In the genomic region with DNA sequence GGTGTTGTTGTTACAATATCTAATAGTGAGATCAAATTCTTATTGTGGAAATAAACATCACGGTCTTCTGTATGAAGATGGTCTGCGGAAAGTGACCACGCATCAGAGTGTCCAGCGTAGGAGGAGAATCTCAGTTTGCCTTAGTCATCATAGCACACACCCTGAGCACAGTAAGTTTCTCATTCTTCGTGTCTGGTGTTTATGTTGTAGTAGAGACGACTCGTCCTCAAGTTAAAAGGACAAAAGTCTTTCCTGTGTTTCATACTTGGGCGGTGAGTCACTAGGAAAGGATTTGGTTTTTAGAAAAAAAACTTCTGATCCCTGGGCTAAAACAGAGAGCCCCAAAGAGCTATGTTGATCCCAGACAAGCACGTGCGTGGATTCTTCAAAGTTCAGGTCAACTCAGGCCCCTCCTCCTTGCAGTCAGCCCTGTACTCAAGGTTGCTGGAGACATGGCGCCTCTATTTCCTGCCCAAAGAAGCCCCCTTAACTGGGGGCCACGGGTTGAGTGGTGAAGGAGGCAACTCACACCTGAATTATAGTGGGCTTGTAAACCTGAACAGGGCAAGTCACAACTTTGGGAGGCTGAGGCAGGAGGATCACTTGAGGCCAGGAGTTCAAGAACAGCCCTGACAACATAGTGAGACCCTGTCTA, we compare ENCODE assay signal across 8 cellular contexts.
A peak's percentile ranks its signal among the peaks of the same experiment; 100 is the strongest.
DNase-seq lines count a peak whose midpoint lies in the region; ATAC-seq, FAIRE-seq and TF ChIP-seq lines count a peak whose summit lies in the region.

No MANE protein-coding gene starts in this region.

- H4K20me1 ChIP-seq in astrocyte (ENCODE audit: insufficient read depth, low read length) (peaks cover 12% of the 10 kb centered on the region), keratinocyte (ENCODE audit: control insufficient read depth, extremely low read depth, insufficient read depth, low read length) (no peaks in the 10 kb centered on the region)

- H3K79me2 ChIP-seq in astrocyte (ENCODE audit: insufficient read depth, low read length) (peaks cover 24% of the 10 kb centered on the region), keratinocyte (ENCODE audit: control insufficient read depth, insufficient read depth, low read length) (no peaks in the 10 kb centered on the region)

- H3K9me3 ChIP-seq in astrocyte (ENCODE audit: insufficient read depth, low read depth, low read length), result no peaks in the 10 kb centered on the region
- H3K9me3 ChIP-seq in keratinocyte (ENCODE audit: control insufficient read depth, low read depth, low read length), result no peaks in the 10 kb centered on the region
- no peaks in the 10 kb centered on the region for H3K9me3 ChIP-seq in aorta (ENCODE audit: control insufficient read depth, low read length)

- H3K4me2 ChIP-seq in astrocyte (ENCODE audit: low read length), result peak overlapping the region; percentile 70
- peak overlapping the region; percentile 35 for H3K4me2 ChIP-seq in keratinocyte (ENCODE audit: control insufficient read depth, extremely low read depth, insufficient read depth, low read depth, low read length)

- no peak overlapping the region for H2AFZ ChIP-seq in astrocyte (ENCODE audit: low read depth, low read length)
- H2AFZ ChIP-seq in keratinocyte (ENCODE audit: control insufficient read depth, low read length), result no peak overlapping the region

- intact Hi-C loops in natural killer cell (cut with micrococcal nuclease) (no loop called here), aorta (cut with DNase I) (no loop called here)

- H3K27ac ChIP-seq in astrocyte (ENCODE audit: low read depth, low read length) (peak overlapping the region; percentile 88), keratinocyte (ENCODE audit: control insufficient read depth, insufficient read depth, low read length) (peak overlapping the region; percentile 10), aorta (ENCODE audit: low read depth in 1 of 2, low read length in 2 of 2) (peak overlapping the region in 1 of 2 donors; percentile 46)

- dilution Hi-C loops in keratinocyte (cut with MboI; ENCODE audit: extremely low pct_ligation_motif_present, low sequenced_read_pairs), result no loop called here

- no peak for ATAC-seq in natural killer cell treated with Interleukin-12 subunit alpha and Interleukin-12 subunit beta and Interleukin-15 and Interleukin-18, amount 100 ng/mL, for 72 hours
- ATAC-seq in natural killer cell (no peak), aorta (ENCODE audit: low FRiP score) (peak; percentile 24), HG02870 (IDR thresholded peaks at IDR 0.05; ENCODE audit: unreplicated experiment) (no peak)

- no peak for DNase-seq in natural killer cell treated with Interleukin-12 subunit alpha and Interleukin-12 subunit beta and Interleukin-15 and Interleukin-18, amount 100 ng/mL, for 72 hours (ENCODE audit: low spot score)
- no peak for DNase-seq in natural killer cell
- peak; percentile 87 for DNase-seq in astrocyte (ENCODE audit: low read depth)
- DNase-seq in keratinocyte (ENCODE audit: low read depth, low spot score), result peak; percentile 63
- DNase-seq in aorta, result no peak
- DNase-seq in GDM1 (lab: John Stamatoyannopoulos, UW), result no peak
- no peak for DNase-seq in NCI-H1105 treated with DMSO at 0.1 percent for 48 hours (lab: John Stamatoyannopoulos, UW)

- no peaks in the 10 kb centered on the region for H3K36me3 Mint-ChIP-seq in natural killer cell treated with Interleukin-12 subunit alpha and Interleukin-12 subunit beta and Interleukin-15 and Interleukin-18, amount 100 ng/mL, for 72 hours
- H3K36me3 Mint-ChIP-seq in natural killer cell (no peaks in the 10 kb centered on the region), astrocyte (ENCODE audit: low read depth, unreplicated experiment) (peaks cover 8% of the 10 kb centered on the region)

- no peak for TF ChIP-seq CTCF in natural killer cell (IDR thresholded peaks at IDR 0.05)
- TF ChIP-seq CTCF in astrocyte (IDR thresholded peaks at IDR 0.05; ENCODE audit: insufficient read depth, low read depth, low read length), result no peak
- TF ChIP-seq CTCF in keratinocyte (optimal IDR thresholded peaks at IDR 0.05 in 1 of 3, IDR thresholded peaks at IDR 0.05 in 1 of 3, conservative IDR thresholded peaks at IDR 0.05 in 1 of 3; ENCODE audit: extremely low read depth in 1 of 3, insufficient read depth in 2 of 3, low read length in 3 of 3), result no peak

- H3K27me3 Mint-ChIP-seq in natural killer cell treated with Interleukin-12 subunit alpha and Interleukin-12 subunit beta and Interleukin-15 and Interleukin-18, amount 100 ng/mL, for 72 hours, result no peaks in the 10 kb centered on the region
- no peaks in the 10 kb centered on the region for H3K27me3 Mint-ChIP-seq in natural killer cell (ENCODE audit: low read depth in 2 of 2)
- H3K27me3 Mint-ChIP-seq in astrocyte (ENCODE audit: low read depth, unreplicated experiment), result no peaks in the 10 kb centered on the region

- H3K4me1 ChIP-seq in astrocyte (ENCODE audit: insufficient read depth, low read length) (peaks cover 39% of the 10 kb centered on the region), keratinocyte (ENCODE audit: control insufficient read depth, extremely low read depth, insufficient read depth, low read length) (peaks cover 35% of the 10 kb centered on the region), aorta (ENCODE audit: control insufficient read depth in 1 of 2, insufficient read depth in 2 of 2, low read length in 2 of 2) (peaks cover 0 to 3% of the 10 kb centered on the region in 2 donors)

- H3K36me3 ChIP-seq in astrocyte (ENCODE audit: insufficient read depth, low read length), result no peaks in the 10 kb centered on the region
- H3K36me3 ChIP-seq in keratinocyte (ENCODE audit: control insufficient read depth in 2 of 2, extremely low read depth in 1 of 2, insufficient read depth in 2 of 2, low read length in 2 of 2), result no peaks in the 10 kb centered on the region
- no peaks in the 10 kb centered on the region for H3K36me3 ChIP-seq in aorta (ENCODE audit: control insufficient read depth in 1 of 2, insufficient read depth in 2 of 2, low read length in 1 of 2)

- 47 to 55% methylated on average over 12 of the region's 12 CpGs for WGBS in aorta, 2 donors

- H3K9ac ChIP-seq in astrocyte (ENCODE audit: low read length) (peak overlapping the region; percentile 58), keratinocyte (ENCODE audit: control insufficient read depth, extremely low read depth, insufficient read depth, low read length) (no peak overlapping the region)

- peak overlapping the region in 1 of 2 donors; percentile 25 for H3K27ac Mint-ChIP-seq in natural killer cell treated with Interleukin-12 subunit alpha and Interleukin-12 subunit beta and Interleukin-15 and Interleukin-18, amount 100 ng/mL, for 72 hours
- peak overlapping the region in 1 of 2 donors; percentile 13 for H3K27ac Mint-ChIP-seq in natural killer cell
- peak overlapping the region; percentile 87 for H3K27ac Mint-ChIP-seq in astrocyte (ENCODE audit: unreplicated experiment)

- H3K27me3 ChIP-seq in astrocyte (ENCODE audit: insufficient read depth, low read length) (no peaks in the 10 kb centered on the region), keratinocyte (ENCODE audit: control insufficient read depth, extremely low read depth, insufficient read depth, low read length) (no peaks in the 10 kb centered on the region), aorta (ENCODE audit: control insufficient read depth in 1 of 2, insufficient read depth in 2 of 2, low read length in 1 of 2) (no peaks in the 10 kb centered on the region)

- H3K4me1 Mint-ChIP-seq in natural killer cell treated with Interleukin-12 subunit alpha and Interleukin-12 subunit beta and Interleukin-15 and Interleukin-18, amount 100 ng/mL, for 72 hours (ENCODE audit: low read depth in 2 of 2), result peaks cover 17 to 20% of the 10 kb centered on the region in 2 donors
- H3K4me1 Mint-ChIP-seq in natural killer cell (peaks cover 25 to 34% of the 10 kb centered on the region in 2 donors), astrocyte (ENCODE audit: low read depth, unreplicated experiment) (peaks cover 21% of the 10 kb centered on the region)

- no peaks in the 10 kb centered on the region for H3K9me3 Mint-ChIP-seq in natural killer cell treated with Interleukin-12 subunit alpha and Interleukin-12 subunit beta and Interleukin-15 and Interleukin-18, amount 100 ng/mL, for 72 hours
- H3K9me3 Mint-ChIP-seq in natural killer cell (no peaks in the 10 kb centered on the region), astrocyte (ENCODE audit: unreplicated experiment) (no peaks in the 10 kb centered on the region)

- H3K4me3 ChIP-seq in astrocyte (ENCODE audit: insufficient read depth, low read depth, low read length) (peak overlapping the region; percentile 9), keratinocyte (ENCODE audit: control insufficient read depth in 2 of 3, extremely low read depth in 1 of 3, insufficient read depth in 2 of 3, low read depth in 1 of 3, low read length in 3 of 3) (no peak overlapping the region), aorta (ENCODE audit: low read length in 2 of 2) (no peak overlapping the region)

- H3K9me1 ChIP-seq in keratinocyte (ENCODE audit: control insufficient read depth, extremely low read depth, insufficient read depth, low read length), result no peaks in the 10 kb centered on the region

- peak; percentile 89 for FAIRE-seq in astrocyte (lab: Jason Lieb, UNC)
- peak; percentile 85 for FAIRE-seq in keratinocyte (lab: Jason Lieb, UNC)

- peak overlapping the region; percentile 26 for H3K4me3 Mint-ChIP-seq in natural killer cell treated with Interleukin-12 subunit alpha and Interleukin-12 subunit beta and Interleukin-15 and Interleukin-18, amount 100 ng/mL, for 72 hours
- H3K4me3 Mint-ChIP-seq in natural killer cell, result no peak overlapping the region
- H3K4me3 Mint-ChIP-seq in astrocyte (ENCODE audit: unreplicated experiment), result no peak overlapping the region

Comparison
In these comparisons a context has a peak if more than half of its experiments do, and no peak if none do; other contexts are left out.
1. DNase-seq: peak in astrocyte (single experiment) and keratinocyte (single experiment); none in natural killer cell treated with Interleukin-12 subunit alpha and Interleukin-12 subunit beta and Interleukin-15 and Interleukin-18, amount 100 ng/mL, for 72 hours (single experiment), natural killer cell (single experiment), aorta (0 of 2), GDM1 (single experiment) and NCI-H1105 treated with DMSO at 0.1 percent for 48 hours (single experiment).